Comparison of ENCODE assay signal across 23 cellular contexts in the genomic region with DNA sequence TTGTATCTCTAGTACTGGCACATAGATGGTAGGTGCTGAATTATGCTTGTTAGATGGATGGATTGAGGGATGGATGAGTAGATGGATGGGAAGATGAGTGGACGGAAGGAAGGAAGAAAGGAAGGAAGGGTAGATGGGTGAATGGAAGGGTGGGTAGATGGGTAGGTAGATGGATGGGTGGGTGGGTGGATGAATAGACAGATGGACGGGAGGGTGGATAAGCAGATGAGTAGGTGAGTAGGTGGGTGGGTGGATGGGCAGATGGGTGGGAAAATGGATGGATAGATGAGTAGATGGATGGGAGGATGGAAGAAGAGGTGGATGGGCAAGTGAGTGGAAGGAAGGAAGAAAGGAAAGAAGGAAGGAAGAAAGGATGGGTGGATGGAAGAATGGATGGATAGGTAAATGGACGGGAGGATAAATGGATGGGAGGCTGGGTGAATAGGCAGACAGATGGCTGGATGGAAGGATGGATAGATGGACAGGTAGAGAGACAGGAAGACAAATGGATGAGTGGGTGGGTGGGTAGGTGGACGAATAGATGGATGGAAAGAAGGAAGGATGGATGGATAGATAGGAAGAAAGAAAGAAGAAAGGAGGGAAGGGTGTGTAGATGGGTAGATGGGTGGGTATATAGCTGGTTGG. TPM values are rescaled to one million over a fixed set of nuclear protein-coding genes. Genes with fewer than 3 reads are reported as not detected.
"Had no signal": no experiment of that assay in that cellular context is flagged by ENCODE, and none has a peak within 500 bp of the region (broad histone marks: within the 10 kb centered on the region; RNA-seq: fewer than 3 reads in every experiment).

No MANE protein-coding gene starts in this region.

- H3K36me3 ChIP-seq: SJSA1 had no signal

- H3K27ac ChIP-seq: SJSA1 had no signal

- H3K4me1 ChIP-seq: SJSA1 had no signal

- DNase-seq: activated CD4-positive, alpha-beta memory T cell treated with anti-CD3 and anti-CD28 coated beads, Interleukin-2, amount 10 ng/mL, durations not matched to agents 7 days and 5 days; activated CD4-positive, alpha-beta T cell treated with anti-CD3 and anti-CD28 coated beads for 1 hour; activated CD4-positive, alpha-beta T cell treated with anti-CD3 and anti-CD28 coated beads, Interleukin-2, amount 10 ng/mL, durations not matched to agents 7 days and 5 days; activated CD8-positive, alpha-beta memory T cell treated with anti-CD3 and anti-CD28 coated beads, Interleukin-2, amount 50 U/mL, for 4 hours; activated gamma-delta T cell treated with Interleukin-2 at 50 U/mL for 16 hours; activated naive CD4-positive, alpha-beta T cell treated with anti-CD3 and anti-CD28 coated beads, Interleukin-2, amount 10 ng/mL, durations not matched to agents 7 days and 5 days; activated naive CD8-positive, alpha-beta T cell treated with anti-CD3 and anti-CD28 coated beads for 36 hours; activated T-cell treated with anti-CD3 and anti-CD28 coated beads, Interleukin-2, amount 50 U/mL, for 72 hours; Kasumi-1; KBM-7; NCI-H1105 treated with DMSO at 0.1 percent for 48 hours; NCI-H1436 treated with DMSO at 0.1 percent for 48 hours; NCI-H187; NCI-H2081; NCI-H446; NCI-H524; PC-3; SHP77; SW 1271 had no signal

- H3K4me3 ChIP-seq: SJSA1 had no signal

- ATAC-seq: activated T-cell treated with anti-CD3 and anti-CD28 coated beads, Interleukin-2, amount 50 U/mL, for 72 hours; PC-3; SK-N-SH treated with all-trans-retinoic acid at 6 μM for 48 hours had no signal

- H3K27me3 ChIP-seq: SJSA1 had no signal

RNA-seq across cellular contexts. Expression of gene MYH11, which starts 56.9 kb away (rescaled TPM):
- total RNA-seq: activated naive CD8-positive, alpha-beta T cell treated with anti-CD3 and anti-CD28 coated beads for 36 hours; activated T-cell treated with anti-CD3 and anti-CD28 coated beads, Interleukin-2, amount 50 U/mL, for 72 hours; activated T-helper 2 cell treated with anti-CD3 and anti-CD28 coated beads, Interferon-gamma antibody, Interleukin-2, Interleukin-4, amounts not matched to agents 10 μg/mL and 5 μg/mL and 100 μg/mL, durations not matched to agents 14 hours and 24 hours and 36 hours; PC-3; T-helper 1 cell treated with Interleukin-12 subunit alpha and Interleukin-12 subunit beta and Interleukin-4 antibody, amounts not matched to agents 30 ng/mL and 1 ng/mL, for 36 hours had no signal
